ENCODE assay signal across 1 cellular context in genomic region chr6:138106665-138107077, GRCh38.
TF ChIP-seq lines count a peak whose summit lies in the region.

No MANE protein-coding gene starts in this region.

TF ChIP-seq in endothelial cell of umbilical vein, 7 proteins besides CTCF, POLR2A, EP300 and RAD21:
- TF ChIP-seq JUN (IDR thresholded peaks at IDR 0.05; ENCODE audit: borderline replicate concordance, insufficient read depth, insufficient read length, low read depth) = no peak
- no peak for TF ChIP-seq MAX (IDR thresholded peaks at IDR 0.05; ENCODE audit: insufficient read depth, insufficient read length)
- no peak for TF ChIP-seq EZH2 (IDR thresholded peaks at IDR 0.05; ENCODE audit: borderline replicate concordance, low read depth, low read length, severe bottlenecking)
- no peak for TF ChIP-seq FOS (IDR thresholded peaks at IDR 0.05; ENCODE audit: borderline replicate concordance, insufficient read depth, low read length)
- TF ChIP-seq GATA2 (IDR thresholded peaks at IDR 0.05; ENCODE audit: insufficient read depth, insufficient read length, low read depth, low read length) = no peak
- no peak for TF ChIP-seq POLR2AphosphoS5 (IDR thresholded peaks at IDR 0.05; ENCODE audit: insufficient read depth, low read depth, low read length)
- TF ChIP-seq MYC (IDR thresholded peaks at IDR 0.05; ENCODE audit: low read depth, low read length) = no peak
